1 cellular context compared by ENCODE assay signal in the genomic region with DNA sequence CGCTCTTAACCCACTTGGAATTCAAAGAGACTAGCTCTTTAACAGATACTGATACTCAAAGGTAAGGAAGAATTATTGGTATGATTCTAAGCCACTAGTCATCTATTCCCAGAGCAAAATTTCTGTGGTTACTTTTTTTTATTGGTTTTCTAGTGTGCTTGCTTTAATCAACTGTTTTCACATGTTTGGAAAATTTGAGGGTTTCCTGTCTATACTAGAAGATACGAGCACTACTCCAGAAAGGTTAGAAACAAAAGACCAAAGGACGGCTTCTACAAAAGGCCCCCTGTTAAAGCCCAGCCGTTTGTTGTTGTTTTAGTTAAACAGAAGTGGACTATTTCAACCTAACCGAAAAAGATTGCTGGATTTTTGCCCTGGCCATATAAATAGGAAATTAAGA.
TF ChIP-seq lines count a peak whose summit lies in the region.

No MANE protein-coding gene starts in this region.

TF ChIP-seq in IMR-90, 13 proteins besides CTCF, POLR2A, EP300 and RAD21 (continued from another document):
- TF ChIP-seq SMC3 (IDR thresholded peaks at IDR 0.05; ENCODE audit: low read depth, low read length) (no peak), RFX5 (IDR thresholded peaks at IDR 0.05; ENCODE audit: low read depth, low read length) (no peak), USF2 (IDR thresholded peaks at IDR 0.05; ENCODE audit: low read depth, low read length) (no peak), FOS (IDR thresholded peaks at IDR 0.05; ENCODE audit: low read depth, low read length) (no peak), MAZ (IDR thresholded peaks at IDR 0.05; ENCODE audit: borderline replicate concordance, low read depth, low read length) (no peak), BHLHE40 (IDR thresholded peaks at IDR 0.05; ENCODE audit: low read depth, low read length) (no peak)
- TF ChIP-seq, protein P1, sequence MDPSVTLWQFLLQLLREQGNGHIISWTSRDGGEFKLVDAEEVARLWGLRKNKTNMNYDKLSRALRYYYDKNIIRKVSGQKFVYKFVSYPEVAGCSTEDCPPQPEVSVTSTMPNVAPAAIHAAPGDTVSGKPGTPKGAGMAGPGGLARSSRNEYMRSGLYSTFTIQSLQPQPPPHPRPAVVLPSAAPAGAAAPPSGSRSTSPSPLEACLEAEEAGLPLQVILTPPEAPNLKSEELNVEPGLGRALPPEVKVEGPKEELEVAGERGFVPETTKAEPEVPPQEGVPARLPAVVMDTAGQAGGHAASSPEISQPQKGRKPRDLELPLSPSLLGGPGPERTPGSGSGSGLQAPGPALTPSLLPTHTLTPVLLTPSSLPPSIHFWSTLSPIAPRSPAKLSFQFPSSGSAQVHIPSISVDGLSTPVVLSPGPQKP (IDR thresholded peaks at IDR 0.05; ENCODE audit: borderline replicate concordance, low read depth, low read length), result no peak
